ENCODE assay signal across 8 cellular contexts in genomic region chr20:38472513-38473352, GRCh38. TPM values are rescaled to one million over a fixed set of nuclear protein-coding genes. Genes with fewer than 3 reads are reported as not detected.
DNase-seq lines count a peak whose midpoint lies in the region; ATAC-seq and TF ChIP-seq lines count a peak whose summit lies in the region.

Gene RALGAPB, plus strand, starts transcription at chr20:38472843. Its CDS starts 15,590 bp downstream, at chr20:38488433.

- peak within 1 kb of the TSS; percentile 89 for H2AFZ ChIP-seq in mesenchymal stem cell (ENCODE audit: low read depth, low read length)

- TF ChIP-seq CTCF in Calu3 (IDR thresholded peaks at IDR 0.05; ENCODE audit: unreplicated experiment): peak; percentile 45

- peak within 1 kb of the TSS; percentile 55 for H3K27ac Mint-ChIP-seq in Calu3 (ENCODE audit: unreplicated experiment)
- peak within 1 kb of the TSS; percentile 76 for H3K27ac Mint-ChIP-seq in activated CD8-positive, alpha-beta memory T cell treated with anti-CD3 and anti-CD28 coated beads, Interleukin-2, amount 10 ng/mL, durations not matched to agents 7 days and 5 days

- WGBS in mesenchymal stem cell: 1% methylated on average over 47 of the region's 80 CpGs

- DNase-seq in Calu3 (peak; percentile 100), NT2/D1 (ENCODE audit: low read depth, low spot score) (peak; percentile 99), mesenchymal stem cell (peak; percentile 97)
- peak; percentile 98 for DNase-seq in activated CD8-positive, alpha-beta memory T cell treated with anti-CD3 and anti-CD28 coated beads, Interleukin-2, amount 10 ng/mL, durations not matched to agents 7 days and 5 days
- DNase-seq in stimulated activated CD8-positive, alpha-beta memory T cell treated with anti-CD3 and anti-CD28 coated beads, Interleukin-12 subunit alpha, Interleukin-12 subunit beta, amount 100 ng/mL, for 4 hours (ENCODE audit: low read depth): peak; percentile 97

- no peaks in the 10 kb centered on the region for H3K27me3 ChIP-seq in HUES48 (ENCODE audit: control insufficient read depth, insufficient read depth, low read length)
- no peaks in the 10 kb centered on the region for H3K27me3 ChIP-seq in NT2/D1 (ENCODE audit: insufficient read depth, insufficient read length)
- H3K27me3 ChIP-seq in endocrine pancreas (ENCODE audit: control insufficient read depth, insufficient read depth, low read length): no peaks in the 10 kb centered on the region
- peaks cover 7 to 15% of the 10 kb centered on the region in 2 experiments for H3K27me3 ChIP-seq in mesenchymal stem cell (ENCODE audit: control insufficient read depth in 1 of 2, insufficient read depth in 1 of 2, low read length in 2 of 2)

- H3K4me3 ChIP-seq in HUES48 (ENCODE audit: low read depth, low read length): peak within 1 kb of the TSS; percentile 77
- H3K4me3 ChIP-seq in NT2/D1 (ENCODE audit: insufficient read length, low read depth): peak within 1 kb of the TSS; percentile 68
- peak within 1 kb of the TSS; percentile 84 for H3K4me3 ChIP-seq in endocrine pancreas (ENCODE audit: control insufficient read depth, insufficient read depth, low read length)
- H3K4me3 ChIP-seq in mesenchymal stem cell (ENCODE audit: insufficient read depth in 1 of 2, low read depth in 1 of 2, low read length in 2 of 2): peak within 1 kb of the TSS; percentile 82 to 87

- peak within 1 kb of the TSS; percentile 59 for H2BK5ac ChIP-seq in mesenchymal stem cell (ENCODE audit: low read depth, low read length, poor library complexity, severe bottlenecking)

- peak within 1 kb of the TSS in 1 of 2 experiments; percentile 18 for H3K23ac ChIP-seq in mesenchymal stem cell (ENCODE audit: low read length in 2 of 2)

- CTCF ChIA-PET in Calu3 (lab: Charles Lee): interaction anchor here (0.6 to 2.8 kb wide), 16 partner anchors 13 to 185 kb away, joined by 3 to 48 read pairs (median 4); partner anchors contain the start of genes ADIG and SNHG17
- CTCF ChIA-PET in activated CD8-positive, alpha-beta memory T cell treated with anti-CD3 and anti-CD28 coated beads, Interleukin-2, amount 10 ng/mL, durations not matched to agents 7 days and 5 days (lab: Charles Lee): interaction anchor here (0.9 to 3.1 kb wide), 11 partner anchors 11 to 278 kb away, joined by 3 to 22 read pairs (median 4); partner anchors contain the start of gene SNHG17

- H2BK15ac ChIP-seq in mesenchymal stem cell (ENCODE audit: low read depth, poor library complexity, severe bottlenecking): no peak within 1 kb of the TSS

- BruUV-seq in Calu3 (replicated peaks; lab: Mats Ljungman, UMichigan): no TSS peak

- peak within 1 kb of the TSS; percentile 93 for H3K27ac ChIP-seq in HUES48 (ENCODE audit: low read depth, low read length)
- H3K27ac ChIP-seq in mesenchymal stem cell (ENCODE audit: low read length, poor library complexity, severe bottlenecking): peak within 1 kb of the TSS; percentile 24

- peaks cover 9% of the 10 kb centered on the region for H3K79me1 ChIP-seq in mesenchymal stem cell (replicated peaks; ENCODE audit: low read length, poor library complexity, severe bottlenecking)

- peak within 1 kb of the TSS; percentile 92 for H4K8ac ChIP-seq in mesenchymal stem cell (ENCODE audit: low read length)

- H3K4me1 Mint-ChIP-seq in Calu3 (ENCODE audit: low read depth, unreplicated experiment): peaks cover 31% of the 10 kb centered on the region
- H3K4me1 Mint-ChIP-seq in activated CD8-positive, alpha-beta memory T cell treated with anti-CD3 and anti-CD28 coated beads, Interleukin-2, amount 10 ng/mL, durations not matched to agents 7 days and 5 days: peaks cover 39% of the 10 kb centered on the region

- H3K9me3 Mint-ChIP-seq in Calu3 (ENCODE audit: low read depth, unreplicated experiment): no peaks in the 10 kb centered on the region
- no peaks in the 10 kb centered on the region for H3K9me3 Mint-ChIP-seq in activated CD8-positive, alpha-beta memory T cell treated with anti-CD3 and anti-CD28 coated beads, Interleukin-2, amount 10 ng/mL, durations not matched to agents 7 days and 5 days (ENCODE audit: low read depth)

- peaks cover 29% of the 10 kb centered on the region for H3K36me3 Mint-ChIP-seq in Calu3 (ENCODE audit: insufficient read depth, unreplicated experiment)
- peaks cover 5% of the 10 kb centered on the region for H3K36me3 Mint-ChIP-seq in activated CD8-positive, alpha-beta memory T cell treated with anti-CD3 and anti-CD28 coated beads, Interleukin-2, amount 10 ng/mL, durations not matched to agents 7 days and 5 days

- peak within 1 kb of the TSS; percentile 74 for H3K4me2 ChIP-seq in mesenchymal stem cell (ENCODE audit: low read length, poor library complexity, severe bottlenecking)

- peak; percentile 85 for ATAC-seq in GM21390 (IDR thresholded peaks at IDR 0.05; ENCODE audit: unreplicated experiment)
- peak; percentile 94 for ATAC-seq in activated CD8-positive, alpha-beta memory T cell treated with anti-CD3 and anti-CD28 coated beads, Interleukin-2, amount 10 ng/mL, durations not matched to agents 7 days and 5 days

- H3K14ac ChIP-seq in mesenchymal stem cell (ENCODE audit: low read length in 2 of 2): peak within 1 kb of the TSS in 1 of 2 experiments; percentile 83

- no peaks in the 10 kb centered on the region for H3K27me3 Mint-ChIP-seq in Calu3 (ENCODE audit: unreplicated experiment)
- H3K27me3 Mint-ChIP-seq in activated CD8-positive, alpha-beta memory T cell treated with anti-CD3 and anti-CD28 coated beads, Interleukin-2, amount 10 ng/mL, durations not matched to agents 7 days and 5 days: peaks cover 6% of the 10 kb centered on the region

- no peaks in the 10 kb centered on the region; the same call in 1 of the 2 replicates for H3K36me3 ChIP-seq in HUES48 (ENCODE audit: control insufficient read depth, insufficient read depth, low read length)
- peaks cover 16% of the 10 kb centered on the region for H3K36me3 ChIP-seq in NT2/D1 (ENCODE audit: insufficient read depth, insufficient read length, low read length)
- H3K36me3 ChIP-seq in endocrine pancreas (ENCODE audit: control insufficient read depth, insufficient read depth, low read length): no peaks in the 10 kb centered on the region
- H3K36me3 ChIP-seq in mesenchymal stem cell (ENCODE audit: control insufficient read depth in 1 of 2, insufficient read depth in 2 of 2, low read depth in 1 of 2, low read length in 2 of 2): no peaks in the 10 kb centered on the region

- no peak within 1 kb of the TSS for H2BK120ac ChIP-seq in mesenchymal stem cell (ENCODE audit: low read depth, low read length)

- H3K9ac ChIP-seq in HUES48 (ENCODE audit: low read depth, low read length) (peak within 1 kb of the TSS; percentile 81), NT2/D1 (ENCODE audit: insufficient read length, low read depth) (peak within 1 kb of the TSS; percentile 91), endocrine pancreas (ENCODE audit: control insufficient read depth, insufficient read depth, low read length) (peak within 1 kb of the TSS; percentile 82), mesenchymal stem cell (ENCODE audit: low read length) (peak within 1 kb of the TSS; percentile 90)

- H3K4me1 ChIP-seq in HUES48 (ENCODE audit: control insufficient read depth, insufficient read depth, low read length) (peaks cover 14% of the 10 kb centered on the region), NT2/D1 (ENCODE audit: insufficient read depth, insufficient read length) (peaks cover 3% of the 10 kb centered on the region), endocrine pancreas (ENCODE audit: control insufficient read depth, insufficient read depth, low read length) (peaks cover 6% of the 10 kb centered on the region), mesenchymal stem cell (ENCODE audit: control insufficient read depth, insufficient read depth, low read depth, low read length) (peaks cover 10% of the 10 kb centered on the region)

- H3K4me3 Mint-ChIP-seq in Calu3 (ENCODE audit: low read depth, unreplicated experiment): peak within 1 kb of the TSS; percentile 82
- peak within 1 kb of the TSS; percentile 83 for H3K4me3 Mint-ChIP-seq in activated CD8-positive, alpha-beta memory T cell treated with anti-CD3 and anti-CD28 coated beads, Interleukin-2, amount 10 ng/mL, durations not matched to agents 7 days and 5 days

- H3K4ac ChIP-seq in mesenchymal stem cell (ENCODE audit: low read depth in 1 of 2, low read length in 2 of 2): peak within 1 kb of the TSS; percentile 58 to 81

- H3K9me3 ChIP-seq in HUES48 (ENCODE audit: control insufficient read depth, insufficient read depth, low read length) (no peaks in the 10 kb centered on the region), NT2/D1 (ENCODE audit: insufficient read depth, low read length) (no peaks in the 10 kb centered on the region), endocrine pancreas (ENCODE audit: control insufficient read depth, low read length) (no peaks in the 10 kb centered on the region), mesenchymal stem cell (ENCODE audit: control insufficient read depth, low read length) (no peaks in the 10 kb centered on the region)

- peak within 1 kb of the TSS; percentile 70 for H2AK5ac ChIP-seq in mesenchymal stem cell (ENCODE audit: low read length, severe bottlenecking)

- H2BK12ac ChIP-seq in mesenchymal stem cell (ENCODE audit: low read length in 2 of 2): no peak within 1 kb of the TSS

- H4K91ac ChIP-seq in mesenchymal stem cell (ENCODE audit: low read length): peak within 1 kb of the TSS; percentile 80

- H3K18ac ChIP-seq in mesenchymal stem cell (ENCODE audit: low read depth in 1 of 2, low read length in 2 of 2): peak within 1 kb of the TSS; percentile 88 to 91

- intact Hi-C loops in Calu3 (cut with micrococcal nuclease; ENCODE audit: unreplicated experiment): loop anchor here (1.0 kb wide), 1 partner anchor 26 kb away; no protein-coding TSS in a partner anchor

RNA-seq across cellular contexts. Expression of gene RALGAPB, which starts in this region (rescaled TPM):
- 59.8 and 62.5 TPM in 2 replicates for total RNA-seq in Calu3 (2022)
- total RNA-seq in activated CD8-positive, alpha-beta memory T cell treated with anti-CD3 and anti-CD28 coated beads, Interleukin-2, amount 10 ng/mL, durations not matched to agents 7 days and 5 days: 10 to 100 TPM; 31.9 to 32.2 TPM
- polyA plus RNA-seq in mesenchymal stem cell (2013, experiment 1 of 2): 17.5 TPM
- 16.6 TPM for polyA plus RNA-seq in mesenchymal stem cell (2013, experiment 2 of 2)

Comparison
In these comparisons a context has a peak if more than half of its experiments do, and no peak if none do; other contexts are left out.
1. Peak in every context shown above with its lines: DNase-seq, ATAC-seq, H3K4me3 ChIP-seq and H3K27ac ChIP-seq.